Comparison of ENCODE assay signal across 1 cellular context in the genomic region with DNA sequence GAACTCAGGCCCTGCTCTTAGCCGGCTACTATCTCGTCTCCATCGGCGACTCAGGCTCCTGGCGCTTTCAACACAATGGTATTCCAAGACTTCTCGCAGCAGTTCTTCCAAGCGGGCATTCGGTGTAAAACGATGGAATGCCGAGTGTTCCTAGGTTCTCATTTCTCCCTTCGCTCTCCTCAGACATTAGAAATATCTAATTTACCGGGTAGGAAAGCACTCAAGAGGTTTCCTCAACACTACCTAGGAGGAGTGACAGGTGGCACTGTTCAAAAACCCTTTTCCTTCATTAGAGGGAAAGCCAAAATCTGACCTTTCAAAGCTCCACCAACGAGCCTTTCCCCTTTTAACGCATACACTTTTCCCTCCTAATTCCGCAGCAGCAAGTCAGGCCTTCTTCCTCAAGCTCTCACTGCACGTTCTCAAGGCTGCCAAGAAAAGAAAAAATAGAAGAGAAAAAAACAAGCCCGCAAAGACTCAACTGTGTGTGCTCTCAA.
TF ChIP-seq lines count a peak whose summit lies in the region.

No MANE protein-coding gene starts in this region.

TF ChIP-seq in GM23338, 12 proteins besides CTCF, POLR2A, EP300 and RAD21 (continued from another document):
- TF ChIP-seq, protein P1, sequence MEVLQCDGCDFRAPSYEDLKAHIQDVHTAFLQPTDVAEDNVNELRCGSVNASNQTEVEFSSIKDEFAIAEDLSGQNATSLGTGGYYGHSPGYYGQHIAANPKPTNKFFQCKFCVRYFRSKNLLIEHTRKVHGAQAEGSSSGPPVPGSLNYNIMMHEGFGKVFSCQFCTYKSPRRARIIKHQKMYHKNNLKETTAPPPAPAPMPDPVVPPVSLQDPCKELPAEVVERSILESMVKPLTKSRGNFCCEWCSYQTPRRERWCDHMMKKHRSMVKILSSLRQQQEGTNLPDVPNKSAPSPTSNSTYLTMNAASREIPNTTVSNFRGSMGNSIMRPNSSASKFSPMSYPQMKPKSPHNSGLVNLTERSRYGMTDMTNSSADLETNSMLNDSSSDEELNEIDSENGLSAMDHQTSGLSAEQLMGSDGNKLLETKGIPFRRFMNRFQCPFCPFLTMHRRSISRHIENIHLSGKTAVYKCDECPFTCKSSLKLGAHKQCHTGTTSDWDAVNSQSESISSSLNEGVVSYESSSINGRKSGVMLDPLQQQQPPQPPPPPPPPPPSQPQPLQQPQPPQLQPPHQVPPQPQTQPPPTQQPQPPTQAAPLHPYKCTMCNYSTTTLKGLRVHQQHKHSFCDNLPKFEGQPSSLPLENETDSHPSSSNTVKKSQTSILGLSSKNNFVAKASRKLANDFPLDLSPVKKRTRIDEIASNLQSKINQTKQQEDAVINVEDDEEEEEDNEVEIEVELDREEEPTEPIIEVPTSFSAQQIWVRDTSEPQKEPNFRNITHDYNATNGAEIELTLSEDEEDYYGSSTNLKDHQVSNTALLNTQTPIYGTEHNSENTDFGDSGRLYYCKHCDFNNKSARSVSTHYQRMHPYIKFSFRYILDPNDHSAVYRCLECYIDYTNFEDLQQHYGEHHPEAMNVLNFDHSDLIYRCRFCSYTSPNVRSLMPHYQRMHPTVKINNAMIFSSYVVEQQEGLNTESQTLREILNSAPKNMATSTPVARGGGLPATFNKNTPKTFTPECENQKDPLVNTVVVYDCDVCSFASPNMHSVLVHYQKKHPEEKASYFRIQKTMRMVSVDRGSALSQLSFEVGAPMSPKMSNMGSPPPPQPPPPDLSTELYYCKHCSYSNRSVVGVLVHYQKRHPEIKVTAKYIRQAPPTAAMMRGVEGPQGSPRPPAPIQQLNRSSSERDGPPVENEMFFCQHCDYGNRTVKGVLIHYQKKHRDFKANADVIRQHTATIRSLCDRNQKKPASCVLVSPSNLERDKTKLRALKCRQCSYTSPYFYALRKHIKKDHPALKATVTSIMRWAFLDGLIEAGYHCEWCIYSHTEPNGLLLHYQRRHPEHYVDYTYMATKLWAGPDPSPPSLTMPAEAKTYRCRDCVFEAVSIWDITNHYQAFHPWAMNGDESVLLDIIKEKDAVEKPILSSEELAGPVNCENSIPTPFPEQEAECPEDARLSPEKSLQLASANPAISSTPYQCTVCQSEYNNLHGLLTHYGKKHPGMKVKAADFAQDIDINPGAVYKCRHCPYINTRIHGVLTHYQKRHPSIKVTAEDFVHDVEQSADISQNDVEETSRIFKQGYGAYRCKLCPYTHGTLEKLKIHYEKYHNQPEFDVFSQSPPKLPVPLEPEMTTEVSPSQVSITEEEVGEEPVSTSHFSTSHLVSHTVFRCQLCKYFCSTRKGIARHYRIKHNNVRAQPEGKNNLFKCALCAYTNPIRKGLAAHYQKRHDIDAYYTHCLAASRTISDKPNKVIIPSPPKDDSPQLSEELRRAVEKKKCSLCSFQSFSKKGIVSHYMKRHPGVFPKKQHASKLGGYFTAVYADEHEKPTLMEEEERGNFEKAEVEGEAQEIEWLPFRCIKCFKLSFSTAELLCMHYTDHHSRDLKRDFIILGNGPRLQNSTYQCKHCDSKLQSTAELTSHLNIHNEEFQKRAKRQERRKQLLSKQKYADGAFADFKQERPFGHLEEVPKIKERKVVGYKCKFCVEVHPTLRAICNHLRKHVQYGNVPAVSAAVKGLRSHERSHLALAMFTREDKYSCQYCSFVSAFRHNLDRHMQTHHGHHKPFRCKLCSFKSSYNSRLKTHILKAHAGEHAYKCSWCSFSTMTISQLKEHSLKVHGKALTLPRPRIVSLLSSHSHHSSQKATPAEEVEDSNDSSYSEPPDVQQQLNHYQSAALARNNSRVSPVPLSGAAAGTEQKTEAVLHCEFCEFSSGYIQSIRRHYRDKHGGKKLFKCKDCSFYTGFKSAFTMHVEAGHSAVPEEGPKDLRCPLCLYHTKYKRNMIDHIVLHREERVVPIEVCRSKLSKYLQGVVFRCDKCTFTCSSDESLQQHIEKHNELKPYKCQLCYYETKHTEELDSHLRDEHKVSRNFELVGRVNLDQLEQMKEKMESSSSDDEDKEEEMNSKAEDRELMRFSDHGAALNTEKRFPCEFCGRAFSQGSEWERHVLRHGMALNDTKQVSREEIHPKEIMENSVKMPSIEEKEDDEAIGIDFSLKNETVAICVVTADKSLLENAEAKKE (CRISPR knock-in tag; IDR thresholded peaks at IDR 0.05): no peak
- TF ChIP-seq ZNF331 (CRISPR knock-in tag; IDR thresholded peaks at IDR 0.05; ENCODE audit: low read depth) (no peak), JUNB (IDR thresholded peaks at IDR 0.05; ENCODE audit: unreplicated experiment) (no peak), NANOG (IDR thresholded peaks at IDR 0.05; ENCODE audit: borderline replicate concordance) (no peak), POLR2AphosphoS5 (IDR thresholded peaks at IDR 0.05; ENCODE audit: low read depth) (no peak)
